1 cellular context compared by ENCODE assay signal in genomic region chr1:41239988-41240610, GRCh38.
A peak's percentile ranks its signal among the peaks of the same experiment; 100 is the strongest.
TF ChIP-seq lines count a peak whose summit lies in the region.

No MANE protein-coding gene starts in this region.

TF ChIP-seq in HepG2, 621 proteins besides CTCF, POLR2A, EP300 and RAD21 (continued from another document and continues in another):
- no peak for TF ChIP-seq ZBTB40 (IDR thresholded peaks at IDR 0.05)
- TF ChIP-seq ZBTB40 (CRISPR knock-in tag; IDR thresholded peaks at IDR 0.05), result no peak
- no peak; the same call in 1 of the 2 replicates for TF ChIP-seq MED13 (CRISPR knock-in tag; IDR thresholded peaks at IDR 0.05)
- TF ChIP-seq FUBP1 (CRISPR knock-in tag; IDR thresholded peaks at IDR 0.05; ENCODE audit: borderline replicate concordance), result no peak
- TF ChIP-seq CSRNP1 (CRISPR knock-in tag; IDR thresholded peaks at IDR 0.05), result no peak
- no peak for TF ChIP-seq DNMT1 (CRISPR knock-in tag; IDR thresholded peaks at IDR 0.05)
- no peak for TF ChIP-seq PCBP1 (IDR thresholded peaks at IDR 0.05; ENCODE audit: borderline replicate concordance, low read depth, low read length)
- peak; percentile 30; the same call in 1 of the 2 replicates for TF ChIP-seq KMT2B (CRISPR knock-in tag; IDR thresholded peaks at IDR 0.05)
- TF ChIP-seq KLF13 (CRISPR knock-in tag; IDR thresholded peaks at IDR 0.05), result no peak
- peak; percentile 38 for TF ChIP-seq SKI (IDR thresholded peaks at IDR 0.05; ENCODE audit: partially characterized antibody)
- peak; percentile 78 for TF ChIP-seq SAP130 (CRISPR knock-in tag; IDR thresholded peaks at IDR 0.05; ENCODE audit: low read depth)
- TF ChIP-seq POGZ (CRISPR knock-in tag; IDR thresholded peaks at IDR 0.05), result peak; percentile 31; the same call in 1 of the 2 replicates
- no peak for TF ChIP-seq ZFP62 (CRISPR knock-in tag; IDR thresholded peaks at IDR 0.05)
- TF ChIP-seq ZNF350 (CRISPR knock-in tag; IDR thresholded peaks at IDR 0.05; ENCODE audit: borderline replicate concordance, low read depth), result no peak
- 0 out of 2 replicates have a peak, but pooled peaks have one; percentile 1 for TF ChIP-seq ZNF24 (IDR thresholded peaks at IDR 0.05)
- 0 out of 2 replicates have a peak, but pooled peaks have one; percentile 54 for TF ChIP-seq FOSL2 (CRISPR knock-in tag; IDR thresholded peaks at IDR 0.05)
- TF ChIP-seq RFX1 (IDR thresholded peaks at IDR 0.05), result no peak
- 0 out of 2 replicates have a peak, but pooled peaks have one; percentile 3 for TF ChIP-seq ZNF317 (CRISPR knock-in tag; IDR thresholded peaks at IDR 0.05)
- TF ChIP-seq ZNF746 (CRISPR knock-in tag; IDR thresholded peaks at IDR 0.05), result no peak
- peak; percentile 63; the same call in 1 of the 2 replicates for TF ChIP-seq SP5 (CRISPR knock-in tag; IDR thresholded peaks at IDR 0.05; ENCODE audit: borderline replicate concordance, low read depth)
- no peak for TF ChIP-seq SATB2 (CRISPR knock-in tag; IDR thresholded peaks at IDR 0.05)
- peak; percentile 85 for TF ChIP-seq SOX5 (CRISPR knock-in tag; IDR thresholded peaks at IDR 0.05; ENCODE audit: borderline replicate concordance)
- 0 out of 2 replicates have a peak, but pooled peaks have one; percentile 53 for TF ChIP-seq SNAPC2 (CRISPR knock-in tag; IDR thresholded peaks at IDR 0.05)
- peak; percentile 92 for TF ChIP-seq ZNF503 (CRISPR knock-in tag; IDR thresholded peaks at IDR 0.05)
- peak; percentile 93 for TF ChIP-seq ARID5B (CRISPR knock-in tag; IDR thresholded peaks at IDR 0.05)
- no peak for TF ChIP-seq SAFB2 (CRISPR knock-in tag; IDR thresholded peaks at IDR 0.05; ENCODE audit: borderline replicate concordance, low read depth)
- TF ChIP-seq ERF (CRISPR knock-in tag; IDR thresholded peaks at IDR 0.05), result no peak; the same call in 1 of the 2 replicates
- no peak for TF ChIP-seq MXD1 (CRISPR knock-in tag; IDR thresholded peaks at IDR 0.05)
- TF ChIP-seq REPIN1 (CRISPR knock-in tag; IDR thresholded peaks at IDR 0.05; ENCODE audit: borderline replicate concordance, low read depth), result peak; percentile 75; the same call in 1 of the 2 replicates
- TF ChIP-seq BORCS8-MEF2B (CRISPR knock-in tag; IDR thresholded peaks at IDR 0.05), result no peak
- TF ChIP-seq HMGXB4 (CRISPR knock-in tag; IDR thresholded peaks at IDR 0.05; ENCODE audit: borderline replicate concordance in 1 of 2, low read depth in 1 of 2), result 0 out of 4 replicates have a peak, but pooled peaks of 1 of the 2 experiments have one; percentile 29
- TF ChIP-seq ZNF891 (CRISPR knock-in tag; IDR thresholded peaks at IDR 0.05), result no peak
- TF ChIP-seq GATAD2A (CRISPR knock-in tag; IDR thresholded peaks at IDR 0.05), result peak; percentile 96
- TF ChIP-seq MEIS2 (CRISPR knock-in tag; IDR thresholded peaks at IDR 0.05), result no peak
- no peak for TF ChIP-seq ZNF7 (CRISPR knock-in tag; IDR thresholded peaks at IDR 0.05)
- TF ChIP-seq ZMAT5 (CRISPR knock-in tag; IDR thresholded peaks at IDR 0.05; ENCODE audit: borderline replicate concordance, low read depth), result no peak
- TF ChIP-seq ZIK1 (CRISPR knock-in tag; IDR thresholded peaks at IDR 0.05; ENCODE audit: borderline replicate concordance, low read depth), result no peak
- peak; percentile 52; the same call in 1 of the 2 replicates for TF ChIP-seq MAX (IDR thresholded peaks at IDR 0.05)
